In genomic region chr13:75797256-75797655, GRCh38 we compare ENCODE assay signal across 15 cellular contexts.
"Had no signal": no experiment of that assay in that cellular context is flagged by ENCODE, and none has a peak within 500 bp of the region (broad histone marks: within the 10 kb centered on the region; RNA-seq: fewer than 3 reads in every experiment).

No MANE protein-coding gene starts in this region.

- H2AFZ ChIP-seq: hepatocyte had no signal

- H3K4me3 ChIP-seq: hepatocyte, thoracic aorta had no signal

- H3K9me3 ChIP-seq: thoracic aorta had no signal

- DNase-seq: activated CD4-positive, alpha-beta T cell treated with anti-CD3 and anti-CD28 coated beads, Interleukin-2, amount 50 U/mL, for 1 hour; activated naive CD4-positive, alpha-beta T cell treated with Interleukin-2 at 50 U/mL for 16 hours; activated T-cell treated with anti-CD3 and anti-CD28 coated beads for 4 hours; anterior cingulate cortex; brain microvascular endothelial cell; effector CD8-positive, alpha-beta T cell; kidney; left ventricle myocardium superior; mesenchymal stem cell; nucleus accumbens; stimulated activated CD4-positive, alpha-beta T cell treated with anti-CD3 and anti-CD28 coated beads, Interleukin-12 subunit alpha, Interleukin-12 subunit beta, amount 100 ng/mL, for 4 hours had no signal

- H3K27me3 ChIP-seq: brain microvascular endothelial cell, hepatocyte had no signal

- H3K4me2 ChIP-seq: hepatocyte had no signal

- H3K36me3 ChIP-seq: thoracic aorta had no signal

- ATAC-seq: left ventricle myocardium superior; sciatic nerve; stimulated activated effector memory CD8-positive, alpha-beta T cell treated with anti-CD3 and anti-CD28 coated beads, Interleukin-12 subunit alpha, Interleukin-12 subunit beta, amount 100 ng/mL, for 72 hours had no signal

- H3K27ac ChIP-seq: brain microvascular endothelial cell, thoracic aorta had no signal
